20 cellular contexts compared by ENCODE assay signal in genomic region chr13:60020288-60020687, GRCh38.
DNase-seq lines count a peak whose midpoint lies in the region; ATAC-seq and TF ChIP-seq lines count a peak whose summit lies in the region.
"Had no signal": no experiment of that assay in that cellular context is flagged by ENCODE, and none has a peak within 500 bp of the region (broad histone marks: within the 10 kb centered on the region; RNA-seq: fewer than 3 reads in every experiment).

No MANE protein-coding gene starts in this region.

- H3K9me2 ChIP-seq in OCI-LY1 (ENCODE audit: low read depth, low read length): no peaks in the 10 kb centered on the region
- H3K9me2 ChIP-seq: SK-N-SH had no signal

- H3K27me3 Mint-ChIP-seq in T-helper 1 cell treated with Interleukin-12 subunit alpha and Interleukin-12 subunit beta and Interleukin-4 antibody, amounts not matched to agents 30 μg/mL and 1 μg/mL, for 36 hours (ENCODE audit: low read depth): no peaks in the 10 kb centered on the region
- no peaks in the 10 kb centered on the region for H3K27me3 Mint-ChIP-seq in stimulated activated naive B cell treated with anti-CD40 and anti-IgM and Interleukin-4, amounts not matched to agents 10 μg/mL and 1 μg/mL and 100 μg/mL, for 72 hours
- H3K27me3 Mint-ChIP-seq: CD8-positive, alpha-beta memory T cell had no signal

- peaks cover 17% of the 10 kb centered on the region for H3K36me3 Mint-ChIP-seq in T-helper 1 cell treated with Interleukin-12 subunit alpha and Interleukin-12 subunit beta and Interleukin-4 antibody, amounts not matched to agents 30 μg/mL and 1 μg/mL, for 36 hours (ENCODE audit: low read depth)
- H3K36me3 Mint-ChIP-seq in stimulated activated naive B cell treated with anti-CD40 and anti-IgM and Interleukin-4, amounts not matched to agents 10 μg/mL and 1 μg/mL and 100 μg/mL, for 72 hours: peaks cover 0 to 3% of the 10 kb centered on the region in 2 donors

- H3K4ac ChIP-seq in mesendoderm (ENCODE audit: low read depth, low read length): no peak overlapping the region

- H3K27ac Mint-ChIP-seq in T-helper 1 cell treated with Interleukin-12 subunit alpha and Interleukin-12 subunit beta and Interleukin-4 antibody, amounts not matched to agents 30 μg/mL and 1 μg/mL, for 36 hours: peak overlapping the region; percentile 59
- no peak overlapping the region for H3K27ac Mint-ChIP-seq in stimulated activated naive B cell treated with anti-CD40 and anti-IgM and Interleukin-4, amounts not matched to agents 10 μg/mL and 1 μg/mL and 100 μg/mL, for 72 hours

- H2BK5ac ChIP-seq in mesendoderm (ENCODE audit: low read length): no peak overlapping the region

- H2BK15ac ChIP-seq in mesendoderm (replicated peaks; ENCODE audit: low read depth): no peak overlapping the region

- H3K79me2 ChIP-seq in OCI-LY1 (ENCODE audit: insufficient read depth, low read length) (peaks cover 3% of the 10 kb centered on the region; the same call in 1 of the 2 replicates), mesendoderm (ENCODE audit: control insufficient read depth, insufficient read depth, low read length) (no peaks in the 10 kb centered on the region)

- no peak overlapping the region for H3K9ac ChIP-seq in OCI-LY1 (ENCODE audit: low read length)
- H3K9ac ChIP-seq in mesendoderm (ENCODE audit: low read length): no peak overlapping the region
- H3K9ac ChIP-seq: SK-N-SH had no signal

- H2AFZ ChIP-seq in OCI-LY1 (ENCODE audit: low read length): no peak overlapping the region

- H3K27ac ChIP-seq in OCI-LY1 (ENCODE audit: low read depth, low read length, poor library complexity, severe bottlenecking) (no peak overlapping the region), mesendoderm (ENCODE audit: low read depth, low read length) (no peak overlapping the region)
- H3K27ac ChIP-seq: 22Rv1 had no signal

- H3K4me1 Mint-ChIP-seq in T-helper 1 cell treated with Interleukin-12 subunit alpha and Interleukin-12 subunit beta and Interleukin-4 antibody, amounts not matched to agents 30 μg/mL and 1 μg/mL, for 36 hours (ENCODE audit: low read depth): peaks cover 37% of the 10 kb centered on the region
- peaks cover 2 to 9% of the 10 kb centered on the region in 2 donors for H3K4me1 Mint-ChIP-seq in stimulated activated naive B cell treated with anti-CD40 and anti-IgM and Interleukin-4, amounts not matched to agents 10 μg/mL and 1 μg/mL and 100 μg/mL, for 72 hours

- ATAC-seq in stimulated activated naive B cell treated with anti-CD40 and anti-IgM and Interleukin-4, amounts not matched to agents 10 μg/mL and 1 μg/mL and 100 μg/mL, for 72 hours (replicated peaks): no peak

- H3F3A ChIP-seq in OCI-LY1 (ENCODE audit: insufficient read depth, low read length): no peaks in the 10 kb centered on the region

- no peak overlapping the region for H3K56ac ChIP-seq in mesendoderm (ENCODE audit: low read length)

- peaks cover 9% of the 10 kb centered on the region for H3K36me3 ChIP-seq in OCI-LY1 (ENCODE audit: insufficient read depth, low read length)
- no peaks in the 10 kb centered on the region for H3K36me3 ChIP-seq in mesendoderm (ENCODE audit: control insufficient read depth, insufficient read depth, low read length)

- no peaks in the 10 kb centered on the region for H4K20me1 ChIP-seq in OCI-LY1 (ENCODE audit: insufficient read depth, low read length)

- no peak for DNase-seq in T-helper 1 cell
- peak; percentile 4 for DNase-seq in ELR (ENCODE audit: low read depth)
- peak; percentile 40 for DNase-seq in kidney tubule cell (ENCODE audit: low spot score)
- no peak for DNase-seq in mesendoderm
- no peak for DNase-seq in stimulated activated naive CD4-positive, alpha-beta T cell treated with Interleukin-2 at 50 U/mL for 16 hours (lab: John Stamatoyannopoulos, UW)
- DNase-seq in stimulated activated naive B cell treated with anti-CD40 and anti-IgM and Interleukin-4, amounts not matched to agents 10 μg/mL and 1 μg/mL and 100 μg/mL, for 72 hours: no peak
- DNase-seq: AML-193; C1 segment of cervical spinal cord; Calu3; CD8-positive, alpha-beta memory T cell; DMS153; GDM1; NCI-H1092 treated with DMSO at 0.1 percent for 48 hours; NCI-H1436 treated with DMSO at 0.1 percent for 48 hours; NCI-H1930; SIG-M5; SK-N-SH had no signal

- no peak overlapping the region for H2BK120ac ChIP-seq in mesendoderm (ENCODE audit: low read depth, low read length)

- no peaks in the 10 kb centered on the region for H3K9me3 ChIP-seq in OCI-LY1 (ENCODE audit: low read length)
- H3K9me3 ChIP-seq: SK-N-SH had no signal

- H3K79me1 ChIP-seq in mesendoderm (ENCODE audit: low read length): no peaks in the 10 kb centered on the region

- TF ChIP-seq CTCF in OCI-LY1 (IDR thresholded peaks at IDR 0.05; ENCODE audit: low read length): no peak

- H3K4me1 ChIP-seq in OCI-LY1 (ENCODE audit: insufficient read depth, low read length, severe bottlenecking): peaks cover 17% of the 10 kb centered on the region
- no peaks in the 10 kb centered on the region for H3K4me1 ChIP-seq in mesendoderm (ENCODE audit: control insufficient read depth, low read depth, low read length)

- no peak overlapping the region for H2AK5ac ChIP-seq in mesendoderm (ENCODE audit: low read length)

- H3K4me2 ChIP-seq in OCI-LY1 (ENCODE audit: low read length) (0 out of 2 replicates have a peak overlapping the region, but pooled peaks have one; percentile 8), mesendoderm (ENCODE audit: low read length) (no peak overlapping the region)
- H3K4me2 ChIP-seq: SK-N-SH had no signal

- peaks cover 12% of the 10 kb centered on the region for H3K9me3 Mint-ChIP-seq in T-helper 1 cell treated with Interleukin-12 subunit alpha and Interleukin-12 subunit beta and Interleukin-4 antibody, amounts not matched to agents 30 μg/mL and 1 μg/mL, for 36 hours
- H3K9me3 Mint-ChIP-seq in stimulated activated naive B cell treated with anti-CD40 and anti-IgM and Interleukin-4, amounts not matched to agents 10 μg/mL and 1 μg/mL and 100 μg/mL, for 72 hours: peaks cover 8% of the 10 kb centered on the region in 2 donors

- H4K5ac ChIP-seq in mesendoderm (ENCODE audit: low read length): no peak overlapping the region

- no peak overlapping the region for H3K18ac ChIP-seq in mesendoderm (ENCODE audit: low read length)

- no peak overlapping the region for H3K23ac ChIP-seq in mesendoderm (ENCODE audit: low read length)

- H3K4me3 ChIP-seq in OCI-LY1 (ENCODE audit: low read depth, low read length, poor library complexity, severe bottlenecking) (no peak overlapping the region), mesendoderm (ENCODE audit: low read length) (no peak overlapping the region)

- H4K8ac ChIP-seq in mesendoderm (ENCODE audit: low read depth, low read length): no peak overlapping the region

- H3K27me3 ChIP-seq in OCI-LY1 (ENCODE audit: insufficient read depth, low read length) (no peaks in the 10 kb centered on the region), mesendoderm (ENCODE audit: insufficient read depth, low read length, poor library complexity) (no peaks in the 10 kb centered on the region)

- no peak overlapping the region for H3K4me3 Mint-ChIP-seq in T-helper 1 cell treated with Interleukin-12 subunit alpha and Interleukin-12 subunit beta and Interleukin-4 antibody, amounts not matched to agents 30 μg/mL and 1 μg/mL, for 36 hours
- H3K4me3 Mint-ChIP-seq in stimulated activated naive B cell treated with anti-CD40 and anti-IgM and Interleukin-4, amounts not matched to agents 10 μg/mL and 1 μg/mL and 100 μg/mL, for 72 hours: no peak overlapping the region

- no CpG with 5 or more reads among the region's 3 CpGs for WGBS in mesendoderm (ENCODE audit: extremely low coverage, insufficient coverage, low lambda C conversion rate)

Comparison
In these comparisons a context has a peak if more than half of its experiments do, and no peak if none do; other contexts are left out.
1. DNase-seq: peak in ELR (single experiment) and kidney tubule cell (single experiment); none in T-helper 1 cell (0 of 5), mesendoderm (single experiment), stimulated activated naive CD4-positive, alpha-beta T cell treated with Interleukin-2 at 50 U/mL for 16 hours (single experiment) and stimulated activated naive B cell treated with anti-CD40 and anti-IgM and Interleukin-4, amounts not matched to agents 10 μg/mL and 1 μg/mL and 100 μg/mL, for 72 hours (single experiment).